ENCODE assay signal across 17 cellular contexts in the genomic region with DNA sequence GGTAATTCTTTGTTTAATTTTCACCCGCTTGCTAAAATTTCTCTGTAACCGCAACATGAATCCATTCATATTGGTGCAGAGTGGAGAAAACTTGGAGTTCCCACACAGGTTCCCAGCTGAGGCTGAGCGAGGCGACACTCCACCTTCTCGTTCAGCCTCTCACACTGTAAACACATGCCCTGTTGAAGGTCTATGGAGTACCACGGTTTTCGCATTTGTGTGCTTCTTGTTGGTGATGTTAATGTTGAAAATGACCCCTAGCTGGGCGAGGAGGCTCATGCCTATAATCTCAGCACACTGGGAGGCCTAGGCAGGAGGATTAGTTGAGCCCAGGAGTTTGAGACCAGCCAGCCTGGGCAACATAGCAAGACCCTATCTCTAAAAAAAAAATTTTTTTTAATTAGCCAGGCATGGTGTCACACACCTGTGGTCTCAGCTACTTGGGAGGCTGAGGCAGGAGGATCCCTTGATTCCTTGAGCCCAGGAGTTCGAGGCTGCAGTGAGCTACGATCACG.
A peak's percentile ranks its signal among the peaks of the same experiment; 100 is the strongest.
DNase-seq lines count a peak whose midpoint lies in the region; ATAC-seq, FAIRE-seq and TF ChIP-seq lines count a peak whose summit lies in the region.
"Had no signal": no experiment of that assay in that cellular context is flagged by ENCODE, and none has a peak within 500 bp of the region (broad histone marks: within the 10 kb centered on the region; RNA-seq: fewer than 3 reads in every experiment).

No MANE protein-coding gene starts in this region.

- H3K4me1 ChIP-seq in A549 (peaks cover 32% of the 10 kb centered on the region), HEK293 (ENCODE audit: control insufficient read depth, insufficient read depth, low read length) (peaks cover 6% of the 10 kb centered on the region), aorta (ENCODE audit: control insufficient read depth in 1 of 2, insufficient read depth in 2 of 2, low read length in 2 of 2) (no peaks in the 10 kb centered on the region), mucosa of descending colon (ENCODE audit: low read depth) (no peaks in the 10 kb centered on the region)
- H3K4me1 ChIP-seq: breast epithelium had no signal

- peak overlapping the region; percentile 80 for H3K27ac Mint-ChIP-seq in chondrocyte (ENCODE audit: unreplicated experiment)
- H3K27ac Mint-ChIP-seq in nephron = peak overlapping the region; percentile 62 to 89 (median 72)

- POLR2A ChIA-PET in A549 (lab: Yijun Ruan, JAX) = interaction anchor here (1.0 kb wide), 2 partner anchors 17 to 21 kb away, joined by 3 to 4 read pairs; no protein-coding TSS in a partner anchor
- POLR2A ChIA-PET in HEK293 (lab: Yijun Ruan, JAX) = interaction anchor here (0.5 kb wide), 1 partner anchor 91 kb away, joined by 3 read pairs; no protein-coding TSS in a partner anchor

- TF ChIP-seq CTCF in A549 (IDR thresholded peaks at IDR 0.05) (no peak), HEK293 (tag by site-specific recombination; IDR thresholded peaks at IDR 0.05) (no peak), chondrocyte (IDR thresholded peaks at IDR 0.05) (no peak), nephron (IDR thresholded peaks at IDR 0.05; ENCODE audit: unreplicated experiment in 3 of 3) (no peak), mucosa of descending colon (IDR thresholded peaks at IDR 0.05) (no peak)

- TF ChIP-seq POLR2A in A549 (IDR thresholded peaks at IDR 0.05; ENCODE audit: low read length) = no peak

- FAIRE-seq in A549 (lab: Jason Lieb, UNC) = no peak
- FAIRE-seq: keratinocyte had no signal

- TF ChIP-seq RAD21 in A549 (conservative IDR thresholded peaks at IDR 0.05 in 1 of 2, IDR thresholded peaks at IDR 0.05 in 1 of 2) = no peak

- H3K27me3 Mint-ChIP-seq in chondrocyte (ENCODE audit: low read depth) = no peaks in the 10 kb centered on the region
- no peaks in the 10 kb centered on the region for H3K27me3 Mint-ChIP-seq in nephron (ENCODE audit: low read depth)

- peak overlapping the region; percentile 55 for H3K4me2 ChIP-seq in A549

- H3K9me3 ChIP-seq in A549 = no peaks in the 10 kb centered on the region
- no peaks in the 10 kb centered on the region for H3K9me3 ChIP-seq in HEK293 (ENCODE audit: control insufficient read depth, insufficient read depth, low read depth, low read length)
- no peaks in the 10 kb centered on the region for H3K9me3 ChIP-seq in aorta (ENCODE audit: control insufficient read depth, low read length)
- H3K9me3 ChIP-seq in mucosa of descending colon = no peaks in the 10 kb centered on the region
- H3K9me3 ChIP-seq: breast epithelium, heart left ventricle, MG63, suprapubic skin had no signal

- CTCF ChIA-PET in A549 (lab: Yijun Ruan, JAX) = no interaction called here
- CTCF ChIA-PET in HEK293 (lab: Yijun Ruan, JAX) = interaction anchor here (0.6 to 1.0 kb wide), 3 partner anchors 61 to 318 kb away, joined by 3 to 5 read pairs (median 3); no protein-coding TSS in a partner anchor

- TF ChIP-seq EP300 in A549 (IDR thresholded peaks at IDR 0.05) = no peak

- H3K27ac ChIP-seq in A549 (peak overlapping the region; percentile 53 to 80), HEK293 (ENCODE audit: extremely low read depth, low read depth, low read length) (0 out of 2 replicates have a peak overlapping the region, but pooled peaks have one; percentile 10), aorta (ENCODE audit: low read depth in 1 of 2, low read length in 2 of 2) (no peak overlapping the region)
- H3K27ac ChIP-seq: heart left ventricle, suprapubic skin had no signal

- H3K36me3 Mint-ChIP-seq in chondrocyte (ENCODE audit: low read depth) = no peaks in the 10 kb centered on the region
- peaks cover 12% of the 10 kb centered on the region for H3K36me3 Mint-ChIP-seq in nephron (ENCODE audit: low read depth)

- WGBS in A549 (ENCODE audit: missing lambda C conversion rate) = 51% methylated on average over 8 of the region's 11 CpGs
- 90 to 93% methylated on average over 11 of the region's 11 CpGs for WGBS in aorta, 2 donors

- H3K4me3 ChIP-seq in A549 (no peak overlapping the region), HEK293 (ENCODE audit: low read depth, low read length) (no peak overlapping the region), aorta (ENCODE audit: low read length in 2 of 2) (no peak overlapping the region), mucosa of descending colon (no peak overlapping the region)
- H3K4me3 ChIP-seq: breast epithelium, heart left ventricle, MG63, suprapubic skin had no signal

- intact Hi-C loops in aorta (cut with DNase I) = no loop called here
- intact Hi-C loops in mucosa of descending colon (cut with DNase I, micrococcal nuclease) = no loop called here

- H3K36me3 ChIP-seq in HEK293 (ENCODE audit: control insufficient read depth in 2 of 2, insufficient read depth in 1 of 2, low read length in 2 of 2) = no peaks in the 10 kb centered on the region; a peak in 1 of 3 replicates
- no peaks in the 10 kb centered on the region for H3K36me3 ChIP-seq in aorta (ENCODE audit: control insufficient read depth in 1 of 2, insufficient read depth in 2 of 2, low read length in 1 of 2)
- no peaks in the 10 kb centered on the region for H3K36me3 ChIP-seq in mucosa of descending colon (ENCODE audit: low read depth)
- H3K36me3 ChIP-seq: breast epithelium, suprapubic skin had no signal

- H3K9me3 Mint-ChIP-seq in chondrocyte (ENCODE audit: low read depth) = no peaks in the 10 kb centered on the region
- H3K9me3 Mint-ChIP-seq in nephron = no peaks in the 10 kb centered on the region

- H3K4me1 Mint-ChIP-seq in chondrocyte (ENCODE audit: low read depth) (peaks cover 26% of the 10 kb centered on the region), nephron (peaks cover 14% of the 10 kb centered on the region)

- H3K4me3 Mint-ChIP-seq in chondrocyte (ENCODE audit: unreplicated experiment) (no peak overlapping the region), nephron (no peak overlapping the region)

- no peaks in the 10 kb centered on the region for H3K27me3 ChIP-seq in aorta (ENCODE audit: control insufficient read depth in 1 of 2, insufficient read depth in 2 of 2, low read length in 1 of 2)
- H3K27me3 ChIP-seq: breast epithelium, heart left ventricle, MG63, suprapubic skin had no signal

- DNase-seq in A549 (ENCODE audit: low read depth in 1 of 2, low spot score in 1 of 2) (no peak), chondrocyte (ENCODE audit: low spot score) (no peak), aorta (no peak), NAMALWA (ENCODE audit: low spot score) (no peak), mucosa of descending colon (no peak), GF-D8 (lab: John Stamatoyannopoulos, UW) (no peak)
- DNase-seq: activated CD8-positive, alpha-beta memory T cell treated with anti-CD3 and anti-CD28 coated beads, Interleukin-2, amount 50 U/mL, for 4 hours; activated naive CD4-positive, alpha-beta T cell; heart left ventricle; NCI-H1694; NCI-H524 treated with DMSO at 0.1 percent for 48 hours had no signal

- ATAC-seq in A549 (peak; percentile 51 to 54; a peak in 5 of 6 replicates), aorta (ENCODE audit: low FRiP score) (no peak), mucosa of descending colon (no peak)

TF ChIP-seq in A549, 52 proteins besides CTCF, POLR2A, EP300 and RAD21:
- TF ChIP-seq FOSL2 (IDR thresholded peaks at IDR 0.05) = no peak
- TF ChIP-seq FOSL2 (CRISPR knock-in tag; IDR thresholded peaks at IDR 0.05) = no peak

TF ChIP-seq in HEK293, 187 proteins besides CTCF, POLR2A, EP300 and RAD21:
- no peak for TF ChIP-seq ZNF529 (tag by site-specific recombination; IDR thresholded peaks at IDR 0.05; ENCODE audit: insufficient replicate concordance)
- peak; percentile 95 for TF ChIP-seq ZNF121 (tag by site-specific recombination; IDR thresholded peaks at IDR 0.05)

Comparison
In these comparisons a context has a peak if more than half of its experiments do, and no peak if none do; other contexts are left out.
1. ATAC-seq: peak in A549 (2 of 2); none in aorta (single experiment) and mucosa of descending colon (single experiment).
2. H3K27ac ChIP-seq: peak in A549 (2 of 2) and HEK293 (single experiment); none in aorta (0 of 2).